ENCODE assay signal across 8 cellular contexts in genomic region chr3:170689218-170689874, GRCh38.
DNase-seq lines count a peak whose midpoint lies in the region; ATAC-seq, FAIRE-seq and TF ChIP-seq lines count a peak whose summit lies in the region.

No MANE protein-coding gene starts in this region.

- H3K36me3 Mint-ChIP-seq in immature natural killer cell = no peaks in the 10 kb centered on the region

- intact Hi-C loops in PC-3 (cut with micrococcal nuclease) = loop anchor here (2.0 kb wide), 1 partner anchor 17 kb away; no protein-coding TSS in a partner anchor

- H2AFZ ChIP-seq in PC-3 (ENCODE audit: low read length) (peak overlapping the region; percentile 39; the same call in 1 of the 2 replicates), fibroblast of lung (ENCODE audit: low read length) (no peak overlapping the region), smooth muscle cell (ENCODE audit: low read depth) (no peak overlapping the region)

- H3K27me3 Mint-ChIP-seq in immature natural killer cell (ENCODE audit: low read depth in 3 of 3) = peaks cover 0 to 3% (median 0%) of the 10 kb centered on the region in 3 donors

- WGBS in smooth muscle cell (ENCODE audit: low lambda C conversion rate) = 68% methylated on average over 4 of the region's 4 CpGs

- H3K4me2 ChIP-seq in PC-3 (ENCODE audit: low read length) (peak overlapping the region; percentile 37), fibroblast of lung (ENCODE audit: extremely low read depth, insufficient read depth, low read length) (no peak overlapping the region), smooth muscle cell (peak overlapping the region; percentile 56)

- H3K9me3 Mint-ChIP-seq in immature natural killer cell = no peaks in the 10 kb centered on the region

- H3K9ac ChIP-seq in PC-3 (ENCODE audit: low read length) = no peak overlapping the region
- no peak overlapping the region for H3K9ac ChIP-seq in fibroblast of lung (ENCODE audit: insufficient read depth, low read length)
- H3K9ac ChIP-seq in smooth muscle cell (ENCODE audit: low read depth) = no peak overlapping the region

- H3K27ac Mint-ChIP-seq in immature natural killer cell = no peak overlapping the region

- H3K9me3 ChIP-seq in PC-3 (ENCODE audit: low read length) = no peaks in the 10 kb centered on the region
- no peaks in the 10 kb centered on the region for H3K9me3 ChIP-seq in fibroblast of lung (ENCODE audit: control insufficient read depth, insufficient read depth, low read depth, low read length)
- H3K9me3 ChIP-seq in smooth muscle cell (replicated peaks; ENCODE audit: low read depth) = no peaks in the 10 kb centered on the region

- no peak for TF ChIP-seq POLR2A in H54 (IDR thresholded peaks at IDR 0.05; ENCODE audit: low read depth, low read length)

- H3K27me3 ChIP-seq in PC-3 (ENCODE audit: low read length) (no peaks in the 10 kb centered on the region), fibroblast of lung (ENCODE audit: control insufficient read depth, insufficient read depth, low read length) (no peaks in the 10 kb centered on the region), smooth muscle cell (ENCODE audit: low read depth) (no peaks in the 10 kb centered on the region)

- H4K20me1 ChIP-seq in PC-3 (ENCODE audit: low read length) (no peaks in the 10 kb centered on the region), fibroblast of lung (ENCODE audit: control insufficient read depth, extremely low read depth, insufficient read depth, low read length) (no peaks in the 10 kb centered on the region), smooth muscle cell (ENCODE audit: low read depth) (no peaks in the 10 kb centered on the region)

- no peaks in the 10 kb centered on the region for H3K79me2 ChIP-seq in PC-3 (ENCODE audit: low read length)
- H3K79me2 ChIP-seq in fibroblast of lung (ENCODE audit: control insufficient read depth, insufficient read depth, low read length) = no peaks in the 10 kb centered on the region
- H3K79me2 ChIP-seq in smooth muscle cell (ENCODE audit: low read depth) = no peaks in the 10 kb centered on the region

- H3K4me1 Mint-ChIP-seq in immature natural killer cell = no peaks in the 10 kb centered on the region

- no peaks in the 10 kb centered on the region for H3F3A ChIP-seq in PC-3 (ENCODE audit: low read length, unreplicated experiment)
- no peaks in the 10 kb centered on the region for H3F3A ChIP-seq in smooth muscle cell (ENCODE audit: low read depth)

- TF ChIP-seq CTCF in PC-3 (conservative IDR thresholded peaks at IDR 0.05; ENCODE audit: low read depth, low read length) = no peak
- no peak for TF ChIP-seq CTCF in fibroblast of lung (conservative IDR thresholded peaks at IDR 0.05 in 1 of 2, IDR thresholded peaks at IDR 0.05 in 1 of 2; ENCODE audit: low read depth in 1 of 2, low read length in 2 of 2)
- no peak for TF ChIP-seq CTCF in smooth muscle cell (IDR thresholded peaks at IDR 0.05; ENCODE audit: borderline replicate concordance, insufficient read depth, poor library complexity, severe bottlenecking)

- H3K27ac ChIP-seq in PC-3 (ENCODE audit: low read length) = peak overlapping the region; percentile 28
- peak overlapping the region; percentile 61 for H3K27ac ChIP-seq in fibroblast of lung (ENCODE audit: insufficient read depth, low read length)
- peak overlapping the region; percentile 81 for H3K27ac ChIP-seq in smooth muscle cell (ENCODE audit: low read depth)

- BruUV-seq in PC-3 (replicated peaks; lab: Mats Ljungman, UMichigan) = no TSS peak

- H3K4me3 Mint-ChIP-seq in immature natural killer cell = no peak overlapping the region

- H3K9me2 ChIP-seq in PC-3 (replicated peaks; ENCODE audit: low read length) = no peaks in the 10 kb centered on the region

- DNase-seq in H54 (ENCODE audit: insufficient read length, low spot score) = peak; percentile 81
- peak; percentile 92 for DNase-seq in PC-3
- DNase-seq in fibroblast of lung (ENCODE audit: low read depth in 2 of 2) = peak; percentile 75 to 94
- DNase-seq in smooth muscle cell (lab: John Stamatoyannopoulos, UW; ENCODE audit: unreplicated experiment) = no peak
- DNase-seq in pons (ENCODE audit: low spot score) = no peak
- no peak for DNase-seq in occipital lobe (lab: John Stamatoyannopoulos, UW)
- DNase-seq in immature natural killer cell = no peak

- no peaks in the 10 kb centered on the region for H3K36me3 ChIP-seq in PC-3 (ENCODE audit: low read depth, low read length)
- H3K36me3 ChIP-seq in fibroblast of lung (ENCODE audit: control insufficient read depth, insufficient read depth, low read length) = no peaks in the 10 kb centered on the region
- no peaks in the 10 kb centered on the region for H3K36me3 ChIP-seq in smooth muscle cell (ENCODE audit: low read depth)

- peak; percentile 64 for FAIRE-seq in H54 (lab: Jason Lieb, UNC)

- ATAC-seq in PC-3 (peak; percentile 89), HG03139 (IDR thresholded peaks at IDR 0.05; ENCODE audit: unreplicated experiment) (no peak)

- H3K4me1 ChIP-seq in PC-3 (ENCODE audit: insufficient read depth, low read length) = peaks cover 30% of the 10 kb centered on the region
- H3K4me1 ChIP-seq in fibroblast of lung (ENCODE audit: control insufficient read depth, extremely low read depth, insufficient read depth, low read length) = peaks cover 9% of the 10 kb centered on the region
- H3K4me1 ChIP-seq in smooth muscle cell (ENCODE audit: low read depth) = peaks cover 7% of the 10 kb centered on the region

- POLR2A ChIA-PET in PC-3 (lab: Charles Lee; ENCODE audit: unreplicated experiment) = no interaction called here

- CTCF ChIA-PET in PC-3 (lab: Charles Lee) = no interaction called here

- no peak overlapping the region for H3K4me3 ChIP-seq in PC-3 (ENCODE audit: low read length)
- no peak overlapping the region for H3K4me3 ChIP-seq in fibroblast of lung (replicated peaks in 1 of 4; ENCODE audit: control extremely low read depth in 1 of 4, insufficient read depth in 1 of 4, low read depth in 3 of 4, low read length in 4 of 4)
- H3K4me3 ChIP-seq in smooth muscle cell = no peak overlapping the region

Comparison
In these comparisons a context has a peak if more than half of its experiments do, and no peak if none do; other contexts are left out.
1. DNase-seq: peak in H54 (single experiment), PC-3 (single experiment) and fibroblast of lung (2 of 2); none in smooth muscle cell (single experiment), pons (single experiment), occipital lobe (single experiment) and immature natural killer cell (0 of 3).
2. H3K27ac ChIP-seq: peak in every context shown above with its lines; median percentile 81 in smooth muscle cell; 61 in fibroblast of lung; 28 in PC-3.